11 cellular contexts compared by ENCODE assay signal in genomic region chr1:120844186-120844944, GRCh38. TPM values are rescaled to one million over a fixed set of nuclear protein-coding genes. Genes with fewer than 3 reads are reported as not detected.
DNase-seq lines count a peak whose midpoint lies in the region; FAIRE-seq and TF ChIP-seq lines count a peak whose summit lies in the region.
"Not testable (repeated sequence)": the region's sequence is repeated elsewhere in the genome, so short reads cannot be mapped to it uniquely, and the experiment has no call there.
"Had no signal": no experiment of that assay in that cellular context is flagged by ENCODE, and none has a peak within 500 bp of the region (broad histone marks: within the 10 kb centered on the region; RNA-seq: fewer than 3 reads in every experiment).

No MANE protein-coding gene starts in this region.

- not testable (repeated sequence) for H2AFZ ChIP-seq in ACC112 (ENCODE audit: low read length, unreplicated experiment)

- H3K4me3 ChIP-seq in ACC112 (ENCODE audit: low read depth, low read length) (peak overlapping the region; percentile 56), WI38 (ENCODE audit: low read depth, low read length) (peak overlapping the region; percentile 59), fibroblast of mammary gland (ENCODE audit: control insufficient read depth, low read depth, low read length) (peak overlapping the region; percentile 39)

- not testable (repeated sequence) for FAIRE-seq in GM12892 (lab: Jason Lieb, UNC)

- not testable (repeated sequence) for H3K4me1 ChIP-seq in ACC112 (ENCODE audit: control insufficient read depth, insufficient read depth, low read length, unreplicated experiment)

- H3K27ac Mint-ChIP-seq in activated naive CD8-positive, alpha-beta T cell treated with anti-CD3 and anti-CD28 coated beads for 36 hours = peak overlapping the region; percentile 97

- H3K27ac ChIP-seq in ACC112 (ENCODE audit: low read depth, low read length) = not testable (repeated sequence)

- not testable (repeated sequence) for H3K36me3 Mint-ChIP-seq in activated naive CD8-positive, alpha-beta T cell treated with anti-CD3 and anti-CD28 coated beads for 36 hours

- peak overlapping the region; percentile 91 for H3K4me3 Mint-ChIP-seq in activated naive CD8-positive, alpha-beta T cell treated with anti-CD3 and anti-CD28 coated beads for 36 hours

- not testable (repeated sequence) for H3K36me3 ChIP-seq in ACC112 (ENCODE audit: insufficient read depth, low read length)

- TF ChIP-seq POLR2A in GM12892 (IDR thresholded peaks at IDR 0.05; ENCODE audit: low read depth, low read length) = not testable (repeated sequence)

- not testable (repeated sequence) for H3K27me3 ChIP-seq in ACC112 (ENCODE audit: insufficient read depth, low read length)

- 0 out of 2 replicates have a peak, but pooled peaks have one; percentile 22 for TF ChIP-seq CTCF in WI38 (IDR thresholded peaks at IDR 0.05; ENCODE audit: low read depth, low read length)
- not testable (repeated sequence) for TF ChIP-seq CTCF in fibroblast of mammary gland (conservative IDR thresholded peaks at IDR 0.05; ENCODE audit: control insufficient read depth, insufficient read depth, low read depth, low read length)

- not testable (repeated sequence) for H3K4me1 Mint-ChIP-seq in activated naive CD8-positive, alpha-beta T cell treated with anti-CD3 and anti-CD28 coated beads for 36 hours

- not testable (repeated sequence) for H3K27me3 Mint-ChIP-seq in activated naive CD8-positive, alpha-beta T cell treated with anti-CD3 and anti-CD28 coated beads for 36 hours

- not testable (repeated sequence) for H3K79me2 ChIP-seq in ACC112 (ENCODE audit: control insufficient read depth, insufficient read depth, low read length, unreplicated experiment)

- DNase-seq in GM12892 (ENCODE audit: insufficient read length) (peak; percentile 4), NCI-H2227 treated with DMSO at 0.1 percent for 48 hours (lab: John Stamatoyannopoulos, UW) (peak; percentile 49), fibroblast of mammary gland (ENCODE audit: low read depth) (peak; percentile 63), middle frontal gyrus (ENCODE audit: extremely low spot score, low spot score) (peak; percentile 24)
- DNase-seq in activated naive CD8-positive, alpha-beta T cell treated with anti-CD3 and anti-CD28 coated beads for 36 hours = peak; percentile 79
- peak; percentile 41 to 59 for DNase-seq in stimulated activated CD4-positive, alpha-beta T cell treated with anti-CD3 and anti-CD28 coated beads, Interleukin-1b, Interleukin-23, amount 100 ng/mL, for 1 hour (ENCODE audit: low read depth in 2 of 2)

- not testable (repeated sequence) for H3K9me3 Mint-ChIP-seq in activated naive CD8-positive, alpha-beta T cell treated with anti-CD3 and anti-CD28 coated beads for 36 hours

RNA-seq across cellular contexts. Expression of gene PPIAL4A, which starts 45.2 kb away (rescaled TPM):
- polyA plus RNA-seq in GM12892 (2012; ENCODE audit: missing spikeins) = not detected
- not detected for total RNA-seq in activated naive CD8-positive, alpha-beta T cell treated with anti-CD3 and anti-CD28 coated beads for 36 hours
- total RNA-seq: body of pancreas, upper lobe of left lung had no signal
- polyA plus RNA-seq: A549 had no signal

Comparison
In these comparisons a context has a peak if more than half of its experiments do, and no peak if none do; other contexts are left out.
1. DNase-seq: peak in every context shown above with its lines; median percentile 79 in activated naive CD8-positive, alpha-beta T cell treated with anti-CD3 and anti-CD28 coated beads for 36 hours; 63 in fibroblast of mammary gland; 50 in stimulated activated CD4-positive, alpha-beta T cell treated with anti-CD3 and anti-CD28 coated beads, Interleukin-1b, Interleukin-23, amount 100 ng/mL, for 1 hour; 49 in NCI-H2227 treated with DMSO at 0.1 percent for 48 hours; 24 in middle frontal gyrus; 4 in GM12892.